In the genomic region with DNA sequence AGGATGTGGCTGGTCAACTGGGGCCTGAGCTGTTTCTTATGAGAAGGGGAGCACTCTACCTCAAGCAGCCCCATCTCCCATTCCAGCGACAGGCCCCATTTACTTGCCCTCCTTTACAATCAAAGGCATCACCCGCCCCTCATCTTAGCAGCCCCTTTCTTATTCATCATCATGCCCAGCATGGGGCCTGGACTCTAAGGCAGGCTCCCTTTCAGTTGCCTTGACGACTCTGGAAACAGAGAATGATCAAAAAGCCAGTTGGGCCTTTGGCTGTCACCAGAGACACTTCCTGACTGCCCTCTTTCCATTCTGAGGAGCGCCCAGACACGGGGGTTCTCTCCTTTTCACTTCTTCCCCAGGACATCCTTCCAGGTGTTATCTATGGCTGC, we compare ENCODE assay signal across 21 cellular contexts. TPM values are rescaled to one million over a fixed set of nuclear protein-coding genes. Genes with fewer than 3 reads are reported as not detected.
DNase-seq lines count a peak whose midpoint lies in the region; ATAC-seq and TF ChIP-seq lines count a peak whose summit lies in the region.
"Had no signal": no experiment of that assay in that cellular context is flagged by ENCODE, and none has a peak within 500 bp of the region (broad histone marks: within the 10 kb centered on the region; RNA-seq: fewer than 3 reads in every experiment).

No MANE protein-coding gene starts in this region.

- no peak overlapping the region for H4K8ac ChIP-seq in mesendoderm (ENCODE audit: low read depth, low read length)

- no peak overlapping the region for H2BK5ac ChIP-seq in mesendoderm (ENCODE audit: low read length)

- in situ Hi-C loops in mammary epithelial cell (cut with MboI; ENCODE audit: low sequenced_read_pairs in 2 of 2): no loop called here

- no peaks in the 10 kb centered on the region for H4K20me1 ChIP-seq in mammary epithelial cell (ENCODE audit: insufficient read depth, low read length)

- H3K27ac ChIP-seq in HUES64 (ENCODE audit: low read depth, low read length) (no peak overlapping the region), iPS DF 6.9 (ENCODE audit: low read length) (no peak overlapping the region), mesendoderm (ENCODE audit: low read depth, low read length) (no peak overlapping the region), mammary epithelial cell (ENCODE audit: insufficient read depth, low read depth, low read length) (no peak overlapping the region)
- H3K27ac ChIP-seq: KMS-11, SJSA1 had no signal

- H3K4me3 Mint-ChIP-seq in T-helper 17 cell: no peak overlapping the region
- H3K4me3 Mint-ChIP-seq: CD14-positive monocyte had no signal

- H3K4ac ChIP-seq in mesendoderm (ENCODE audit: low read depth, low read length): no peak overlapping the region

- intact Hi-C loops in mammary epithelial cell (cut with micrococcal nuclease): no loop called here

- H3K4me3 ChIP-seq in HUES64 (ENCODE audit: low read length): peak overlapping the region; percentile 34
- no peak overlapping the region for H3K4me3 ChIP-seq in iPS DF 6.9 (ENCODE audit: low read length)
- no peak overlapping the region for H3K4me3 ChIP-seq in mesendoderm (ENCODE audit: low read length)
- no peak overlapping the region for H3K4me3 ChIP-seq in mammary epithelial cell (replicated peaks in 1 of 3; ENCODE audit: insufficient read depth in 1 of 3, low read depth in 2 of 3, low read length in 3 of 3)
- H3K4me3 ChIP-seq: HAP-1, SJSA1 had no signal

- no peaks in the 10 kb centered on the region for H3K79me1 ChIP-seq in mesendoderm (ENCODE audit: low read length)

- 2% methylated on average over 5 of the region's 5 CpGs for WGBS in HUES64
- no CpG with 5 or more reads among the region's 5 CpGs for WGBS in iPS DF 6.9 (ENCODE audit: insufficient coverage, insufficient read length)
- WGBS in mesendoderm (ENCODE audit: extremely low coverage, insufficient coverage, low lambda C conversion rate): no CpG with 5 or more reads among the region's 5 CpGs
- 32% methylated on average over 5 of the region's 5 CpGs for WGBS in mammary epithelial cell (ENCODE audit: low coverage, missing lambda C conversion rate)

- peaks cover 5% of the 10 kb centered on the region for H3K4me1 ChIP-seq in ES-I3 (ENCODE audit: insufficient read depth, low read length)
- peaks cover 13% of the 10 kb centered on the region for H3K4me1 ChIP-seq in HUES64 (ENCODE audit: insufficient read depth, low read length)
- H3K4me1 ChIP-seq in iPS DF 6.9 (ENCODE audit: control insufficient read depth, insufficient read depth, low read length): peaks cover 3% of the 10 kb centered on the region; the same call in 1 of the 2 replicates
- H3K4me1 ChIP-seq in mesendoderm (ENCODE audit: control insufficient read depth, low read depth, low read length): no peaks in the 10 kb centered on the region
- H3K4me1 ChIP-seq in mammary epithelial cell (ENCODE audit: insufficient read depth, low read length): no peaks in the 10 kb centered on the region
- H3K4me1 ChIP-seq: HAP-1, SJSA1 had no signal

- no peak overlapping the region for H2BK120ac ChIP-seq in mesendoderm (ENCODE audit: low read depth, low read length)

- H3K27me3 ChIP-seq in HUES64 (ENCODE audit: insufficient read depth, low read length) (peaks cover 61% of the 10 kb centered on the region), iPS DF 6.9 (ENCODE audit: control insufficient read depth, insufficient read depth, low read length) (peaks cover 4% of the 10 kb centered on the region; the same call in 1 of the 2 replicates), mesendoderm (ENCODE audit: insufficient read depth, low read length, poor library complexity) (no peaks in the 10 kb centered on the region), mammary epithelial cell (ENCODE audit: insufficient read depth, low read length) (peaks cover 3% of the 10 kb centered on the region)
- H3K27me3 ChIP-seq: SJSA1 had no signal

- no TSS peak for BruUV-seq in mammary epithelial cell (replicated peaks; lab: Mats Ljungman, UMichigan)

- TF ChIP-seq CTCF in mammary epithelial cell (conservative IDR thresholded peaks at IDR 0.05 in 1 of 2, IDR thresholded peaks at IDR 0.05 in 1 of 2; ENCODE audit: extremely low read depth in 1 of 2, insufficient read depth in 1 of 2, low read depth in 1 of 2, low read length in 2 of 2): no peak

- H2BK15ac ChIP-seq in mesendoderm (replicated peaks; ENCODE audit: low read depth): no peak overlapping the region

- no peak overlapping the region for H3K18ac ChIP-seq in mesendoderm (ENCODE audit: low read length)

- no peaks in the 10 kb centered on the region for H3K36me3 ChIP-seq in ES-I3 (ENCODE audit: insufficient read depth, low read length)
- no peaks in the 10 kb centered on the region for H3K36me3 ChIP-seq in HUES64 (ENCODE audit: insufficient read depth, low read length)
- no peaks in the 10 kb centered on the region for H3K36me3 ChIP-seq in iPS DF 6.9 (ENCODE audit: control insufficient read depth, insufficient read depth, low read length)
- H3K36me3 ChIP-seq in mesendoderm (ENCODE audit: control insufficient read depth, insufficient read depth, low read length): no peaks in the 10 kb centered on the region
- H3K36me3 ChIP-seq in mammary epithelial cell (ENCODE audit: insufficient read depth, low read length): no peaks in the 10 kb centered on the region
- H3K36me3 ChIP-seq: HAP-1, SJSA1 had no signal

- H3K9ac ChIP-seq in ES-I3 (ENCODE audit: low read depth, low read length) (peak overlapping the region; percentile 0; the same call in 1 of the 2 replicates), HUES64 (ENCODE audit: low read depth, low read length) (no peak overlapping the region), mesendoderm (ENCODE audit: low read length) (no peak overlapping the region), mammary epithelial cell (ENCODE audit: insufficient read depth, low read length) (no peak overlapping the region)
- H3K9ac ChIP-seq: KMS-11 had no signal

- dilution Hi-C loops in mammary epithelial cell (cut with HindIII; ENCODE audit: low sequenced_read_pairs): no loop called here

- H3K56ac ChIP-seq in mesendoderm (ENCODE audit: low read length): no peak overlapping the region

- H2AFZ ChIP-seq in mammary epithelial cell (ENCODE audit: low read depth, low read length): no peak overlapping the region

- no peak overlapping the region for H2AK5ac ChIP-seq in mesendoderm (ENCODE audit: low read length)

- H3K36me3 Mint-ChIP-seq in T-helper 17 cell (ENCODE audit: low read depth): no peaks in the 10 kb centered on the region
- H3K36me3 Mint-ChIP-seq: CD14-positive monocyte had no signal

- H3K4me2 ChIP-seq in mesendoderm (ENCODE audit: low read length) (no peak overlapping the region), mammary epithelial cell (ENCODE audit: insufficient read depth, low read depth, low read length) (no peak overlapping the region)
- H3K4me2 ChIP-seq: KMS-11 had no signal

- H3K4me1 Mint-ChIP-seq in T-helper 17 cell: no peaks in the 10 kb centered on the region
- H3K4me1 Mint-ChIP-seq: CD14-positive monocyte had no signal

- H3K79me2 ChIP-seq in mesendoderm (ENCODE audit: control insufficient read depth, insufficient read depth, low read length) (no peaks in the 10 kb centered on the region), mammary epithelial cell (ENCODE audit: insufficient read depth, low read length) (no peaks in the 10 kb centered on the region)

- H4K5ac ChIP-seq in mesendoderm (ENCODE audit: low read length): no peak overlapping the region

- H3K27me3 Mint-ChIP-seq in T-helper 17 cell: peaks cover 30% of the 10 kb centered on the region

- H3K23ac ChIP-seq in mesendoderm (ENCODE audit: low read length): no peak overlapping the region

- H3K27ac Mint-ChIP-seq in T-helper 17 cell: no peak overlapping the region
- H3K27ac Mint-ChIP-seq: CD14-positive monocyte had no signal

- CTCF ChIA-PET in mammary epithelial cell (lab: Charles Lee; ENCODE audit: low non-redundant PET): no interaction called here

- DNase-seq in iPS DF 6.9 (ENCODE audit: low read depth, low spot score): peak; percentile 70
- peak; percentile 87 for DNase-seq in mesendoderm
- DNase-seq in T-helper 17 cell: no peak
- DNase-seq in mammary epithelial cell: no peak
- DNase-seq in HPDE6-E6E7 (ENCODE audit: extremely low spot score): no peak
- DNase-seq: COR-L47, MM.1S, NCI-H1092 treated with DMSO at 0.1 percent for 48 hours, NCI-H1694 treated with DMSO at 0.1 percent for 48 hours, NCI-H446 treated with DMSO at 0.1 percent for 48 hours, NCI-H748 treated with DMSO at 0.1 percent for 48 hours, PC-3 had no signal

- H3K9me3 ChIP-seq in ES-I3 (ENCODE audit: control insufficient read depth, insufficient read depth, low read length) (no peaks in the 10 kb centered on the region), HUES64 (ENCODE audit: insufficient read depth, low read depth, low read length) (no peaks in the 10 kb centered on the region), iPS DF 6.9 (ENCODE audit: control insufficient read depth, insufficient read depth, low read length) (no peaks in the 10 kb centered on the region), T-helper 17 cell (ENCODE audit: control insufficient read depth, low read length, poor library complexity, severe bottlenecking) (peaks cover 3% of the 10 kb centered on the region), mammary epithelial cell (replicated peaks; ENCODE audit: insufficient read depth, low read length) (no peaks in the 10 kb centered on the region)
- H3K9me3 ChIP-seq: HAP-1, SJSA1 had no signal

- no peak for ATAC-seq in HG03039 (IDR thresholded peaks at IDR 0.05; ENCODE audit: unreplicated experiment)
- ATAC-seq in T-helper 17 cell: no peak
- ATAC-seq: PC-3 had no signal

RNA-seq across cellular contexts. Expression of a gene that starts 11.2 kb away (rescaled TPM):
- polyA plus RNA-seq in HUES64 (2013, experiment 1 of 2): 0.80 TPM
- polyA plus RNA-seq in HUES64 (2013, experiment 2 of 2): 2.4 TPM
- polyA plus RNA-seq in mesendoderm (2013, experiment 1 of 2): 1.9 TPM
- polyA plus RNA-seq in mesendoderm (2013, experiment 2 of 2): 2.3 TPM
- total RNA-seq in T-helper 17 cell (not detected), mammary epithelial cell (under 1 TPM in 1 of 2 donors, not detected in 1; 0.67 TPM)
- polyA plus RNA-seq in mammary epithelial cell: not detected
- polyA minus RNA-seq in mammary epithelial cell: not detected
- total RNA-seq: A673, Daoy, SJSA1 had no signal
- polyA plus RNA-seq: CD14-positive monocyte had no signal

Comparison
In these comparisons a context has a peak if more than half of its experiments do, and no peak if none do; other contexts are left out.
1. DNase-seq: peak in iPS DF 6.9 (single experiment) and mesendoderm (single experiment); none in T-helper 17 cell (0 of 3), mammary epithelial cell (single experiment) and HPDE6-E6E7 (single experiment).